Comparison of ENCODE assay signal across 22 cellular contexts in genomic region chrX:70175338-70175737, GRCh38. TPM values are rescaled to one million over a fixed set of nuclear protein-coding genes. Genes with fewer than 3 reads are reported as not detected.
"Had no signal": no experiment of that assay in that cellular context is flagged by ENCODE, and none has a peak within 500 bp of the region (broad histone marks: within the 10 kb centered on the region; RNA-seq: fewer than 3 reads in every experiment).

No MANE protein-coding gene starts in this region.

- DNase-seq: activated CD4-positive, alpha-beta T cell treated with anti-CD3 and anti-CD28 coated beads, Interleukin-2, amount 50 U/mL, for 4 hours; activated gamma-delta T cell; activated T-cell treated with anti-CD3 and anti-CD28 coated beads, Interleukin-2, amount 50 U/mL, for 72 hours; cerebellar nuclear complex; cortex of kidney; erythroblast; hypothalamus; midbrain; spleen; stimulated activated CD4-positive, alpha-beta T cell treated with anti-CD3 and anti-CD28 coated beads, Interleukin-4, amount 100 ng/mL, for 4 hours had no signal

- H3K36me3 ChIP-seq: adrenal gland, breast epithelium, spleen, thoracic aorta had no signal

- ATAC-seq: activated T-cell treated with anti-CD3 and anti-CD28 coated beads, Interleukin-2, amount 50 U/mL, for 72 hours; left lobe of liver; stimulated activated memory B cell treated with anti-CD40 and anti-IgM and Interleukin-4, amounts not matched to agents 10 μg/mL and 1 μg/mL and 100 μg/mL, for 72 hours had no signal

- H3K4me3 ChIP-seq: adrenal gland, breast epithelium, spleen, thoracic aorta had no signal

- FAIRE-seq: endometrium, frontal cortex, keratinocyte had no signal

- H3K27ac ChIP-seq: adrenal gland, breast epithelium, spleen, thoracic aorta had no signal

- H3K4me1 ChIP-seq: adrenal gland, breast epithelium, spleen had no signal

- H3K9me3 ChIP-seq: adrenal gland, breast epithelium, spleen, thoracic aorta had no signal

RNA-seq across cellular contexts. Expression of gene DGAT2L6, which starts 1.9 kb away (rescaled TPM):
- total RNA-seq: activated CD8-positive, alpha-beta memory T cell treated with anti-CD3 and anti-CD28 coated beads for 36 hours; activated T-cell treated with anti-CD3 and anti-CD28 coated beads, Interleukin-2, amount 50 U/mL, for 72 hours; adrenal gland; astrocyte; breast epithelium; frontal cortex; left lobe of liver; lung microvascular endothelial cell; spleen; thoracic aorta; ureter had no signal
- polyA plus RNA-seq: adrenal gland, keratinocyte, spleen had no signal

RNA-seq across cellular contexts. Expression of gene AWAT1, which starts 59.1 kb away (rescaled TPM):
- total RNA-seq: activated CD8-positive, alpha-beta memory T cell treated with anti-CD3 and anti-CD28 coated beads for 36 hours; activated T-cell treated with anti-CD3 and anti-CD28 coated beads, Interleukin-2, amount 50 U/mL, for 72 hours; adrenal gland; astrocyte; breast epithelium; frontal cortex; left lobe of liver; lung microvascular endothelial cell; spleen; thoracic aorta; ureter had no signal
- polyA plus RNA-seq: adrenal gland, keratinocyte, spleen had no signal
